In the genomic region with DNA sequence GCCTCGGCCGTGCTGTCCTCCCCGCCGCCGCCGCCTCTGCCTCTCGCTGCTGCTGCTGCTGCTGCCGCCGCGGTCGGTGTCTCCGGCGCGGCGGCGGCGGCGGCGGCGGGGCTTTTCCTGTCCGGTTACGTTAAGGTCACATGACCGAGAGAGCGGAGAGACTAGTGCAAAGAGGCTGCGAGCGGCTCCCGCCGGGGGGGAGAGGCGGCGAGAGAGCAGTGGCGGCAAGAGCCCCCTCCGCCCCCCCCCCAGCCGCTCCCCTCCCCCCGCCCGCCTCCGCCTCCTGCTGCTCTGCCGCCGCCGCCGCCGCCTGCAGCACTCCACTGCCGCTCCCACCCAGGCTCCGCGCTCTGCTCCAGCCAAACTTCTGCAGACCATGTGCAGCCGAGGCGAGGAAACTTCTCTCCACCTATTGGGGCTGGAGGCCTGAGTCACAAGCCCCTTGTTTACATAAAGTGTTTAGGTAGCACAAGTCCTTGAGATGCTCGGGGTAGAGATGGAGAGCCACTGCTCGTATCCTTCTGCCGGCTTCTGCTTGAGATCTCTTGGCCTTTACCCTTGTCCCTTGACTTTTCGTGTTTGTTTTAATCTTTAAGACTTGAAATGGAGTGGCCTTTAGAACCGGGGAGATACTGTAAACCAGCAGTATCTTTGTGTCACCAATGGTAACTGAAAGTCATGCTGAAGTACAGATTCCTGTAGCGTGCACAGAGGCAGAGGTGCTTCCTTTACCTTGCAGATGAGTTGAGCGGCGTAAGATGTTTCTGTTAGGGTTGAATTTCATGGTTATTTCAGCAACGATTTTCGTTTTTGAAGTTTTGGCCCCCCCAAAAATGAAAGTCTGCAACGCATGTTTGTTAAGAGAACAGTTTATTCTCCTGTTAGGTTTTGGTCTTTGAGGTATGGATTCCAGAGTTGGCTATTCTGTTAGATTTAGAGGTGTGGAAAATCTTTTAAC, we compare ENCODE assay signal across 1 cellular context.
TF ChIP-seq lines count a peak whose summit lies in the region.

A gene with protein sequence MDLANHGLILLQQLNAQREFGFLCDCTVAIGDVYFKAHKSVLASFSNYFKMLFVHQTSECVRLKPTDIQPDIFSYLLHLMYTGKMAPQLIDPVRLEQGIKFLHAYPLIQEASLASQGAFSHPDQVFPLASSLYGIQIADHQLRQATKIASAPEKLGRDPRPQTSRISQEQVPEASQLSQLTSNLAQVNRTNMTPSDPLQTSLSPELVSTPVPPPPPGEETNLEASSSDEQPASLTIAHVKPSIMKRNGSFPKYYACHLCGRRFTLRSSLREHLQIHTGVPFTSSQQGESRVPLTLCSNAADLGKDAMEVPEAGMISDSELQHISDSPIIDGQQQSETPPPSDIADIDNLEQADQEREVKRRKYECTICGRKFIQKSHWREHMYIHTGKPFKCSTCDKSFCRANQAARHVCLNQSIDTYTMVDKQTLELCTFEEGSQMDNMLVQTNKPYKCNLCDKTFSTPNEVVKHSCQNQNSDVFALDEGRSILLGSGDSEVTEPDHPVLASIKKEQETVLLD (minus strand): TSS at position 89 of the 958 bp plus-strand sequence. CDS start 17,922 bp downstream, outside the sequence.

TF ChIP-seq in HepG2, 621 proteins besides CTCF, POLR2A, EP300 and RAD21 (continued from another document and continues in another):
- TF ChIP-seq DMAP1 (CRISPR knock-in tag; IDR thresholded peaks at IDR 0.05) (peak; percentile 70; the same call in 1 of the 2 replicates), ZNF570 (CRISPR knock-in tag; IDR thresholded peaks at IDR 0.05; ENCODE audit: borderline replicate concordance) (0 out of 2 replicates have a peak, but pooled peaks have one; percentile 65), ARNT (IDR thresholded peaks at IDR 0.05) (no peak), GATAD2A (CRISPR knock-in tag; IDR thresholded peaks at IDR 0.05) (peak; percentile 25; the same call in 1 of the 2 replicates), SMYD3 (CRISPR knock-in tag; IDR thresholded peaks at IDR 0.05) (no peak), MLLT10 (CRISPR knock-in tag; IDR thresholded peaks at IDR 0.05) (no peak), MAFK (conservative IDR thresholded peaks at IDR 0.05 in 1 of 2, IDR thresholded peaks at IDR 0.05 in 1 of 2; ENCODE audit: low read length in 2 of 2) (no peak), ZNF207 (IDR thresholded peaks at IDR 0.05; ENCODE audit: borderline replicate concordance) (no peak), HNRNPUL1 (IDR thresholded peaks at IDR 0.05; ENCODE audit: low read depth, low read length) (no peak), NFATC3 (CRISPR knock-in tag; IDR thresholded peaks at IDR 0.05) (no peak), ZNF7 (CRISPR knock-in tag; IDR thresholded peaks at IDR 0.05) (no peak), ZMYM3 (CRISPR knock-in tag; IDR thresholded peaks at IDR 0.05) (no peak), ZNF354B (CRISPR knock-in tag; IDR thresholded peaks at IDR 0.05) (no peak), ZIK1 (CRISPR knock-in tag; IDR thresholded peaks at IDR 0.05; ENCODE audit: borderline replicate concordance, low read depth) (no peak), XBP1 (CRISPR knock-in tag; IDR thresholded peaks at IDR 0.05) (no peak), BRCA1 (CRISPR knock-in tag; IDR thresholded peaks at IDR 0.05) (no peak), HNF4G (IDR thresholded peaks at IDR 0.05; ENCODE audit: borderline replicate concordance, low read depth, low read length) (no peak), HNF4G (CRISPR knock-in tag; IDR thresholded peaks at IDR 0.05; ENCODE audit: borderline replicate concordance, low read depth) (no peak; the same call in 1 of the 2 replicates), CBX5 (CRISPR knock-in tag; IDR thresholded peaks at IDR 0.05; ENCODE audit: borderline replicate concordance) (no peak), SMAD3 (CRISPR knock-in tag; IDR thresholded peaks at IDR 0.05) (peak; percentile 33; the same call in 1 of the 2 replicates), ESRRA (CRISPR knock-in tag; IDR thresholded peaks at IDR 0.05; ENCODE audit: low read depth) (0 out of 2 replicates have a peak, but pooled peaks have one; percentile 24), RFX3 (CRISPR knock-in tag; IDR thresholded peaks at IDR 0.05) (no peak), NFIB (CRISPR knock-in tag; IDR thresholded peaks at IDR 0.05; ENCODE audit: borderline replicate concordance) (no peak), KDM6A (CRISPR knock-in tag; IDR thresholded peaks at IDR 0.05; ENCODE audit: low read depth) (no peak), ZNF20 (CRISPR knock-in tag; IDR thresholded peaks at IDR 0.05) (no peak), SRSF4 (IDR thresholded peaks at IDR 0.05; ENCODE audit: low read depth, low read length, poor library complexity, severe bottlenecking) (no peak), ZNF260 (CRISPR knock-in tag; IDR thresholded peaks at IDR 0.05; ENCODE audit: borderline replicate concordance, low read depth) (no peak), ZSCAN9 (CRISPR knock-in tag; IDR thresholded peaks at IDR 0.05; ENCODE audit: borderline replicate concordance) (peak; percentile 81), RBAK (CRISPR knock-in tag; IDR thresholded peaks at IDR 0.05) (no peak), MIER2 (CRISPR knock-in tag; IDR thresholded peaks at IDR 0.05) (no peak; the same call in 1 of the 2 replicates), ZNF703 (CRISPR knock-in tag; IDR thresholded peaks at IDR 0.05; ENCODE audit: borderline replicate concordance) (no peak), U2AF2 (IDR thresholded peaks at IDR 0.05; ENCODE audit: low read depth, low read length) (no peak), IRF2 (CRISPR knock-in tag; IDR thresholded peaks at IDR 0.05) (peak; percentile 41; the same call in 1 of the 2 replicates), MIER3 (CRISPR knock-in tag; IDR thresholded peaks at IDR 0.05; ENCODE audit: borderline replicate concordance) (0 out of 2 replicates have a peak, but pooled peaks have one; percentile 52), STAG1 (CRISPR knock-in tag; IDR thresholded peaks at IDR 0.05) (no peak)
- TF ChIP-seq, protein P1, sequence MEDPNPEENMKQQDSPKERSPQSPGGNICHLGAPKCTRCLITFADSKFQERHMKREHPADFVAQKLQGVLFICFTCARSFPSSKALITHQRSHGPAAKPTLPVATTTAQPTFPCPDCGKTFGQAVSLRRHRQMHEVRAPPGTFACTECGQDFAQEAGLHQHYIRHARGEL (CRISPR knock-in tag; IDR thresholded peaks at IDR 0.05): no peak
- TF ChIP-seq, protein P2, sequence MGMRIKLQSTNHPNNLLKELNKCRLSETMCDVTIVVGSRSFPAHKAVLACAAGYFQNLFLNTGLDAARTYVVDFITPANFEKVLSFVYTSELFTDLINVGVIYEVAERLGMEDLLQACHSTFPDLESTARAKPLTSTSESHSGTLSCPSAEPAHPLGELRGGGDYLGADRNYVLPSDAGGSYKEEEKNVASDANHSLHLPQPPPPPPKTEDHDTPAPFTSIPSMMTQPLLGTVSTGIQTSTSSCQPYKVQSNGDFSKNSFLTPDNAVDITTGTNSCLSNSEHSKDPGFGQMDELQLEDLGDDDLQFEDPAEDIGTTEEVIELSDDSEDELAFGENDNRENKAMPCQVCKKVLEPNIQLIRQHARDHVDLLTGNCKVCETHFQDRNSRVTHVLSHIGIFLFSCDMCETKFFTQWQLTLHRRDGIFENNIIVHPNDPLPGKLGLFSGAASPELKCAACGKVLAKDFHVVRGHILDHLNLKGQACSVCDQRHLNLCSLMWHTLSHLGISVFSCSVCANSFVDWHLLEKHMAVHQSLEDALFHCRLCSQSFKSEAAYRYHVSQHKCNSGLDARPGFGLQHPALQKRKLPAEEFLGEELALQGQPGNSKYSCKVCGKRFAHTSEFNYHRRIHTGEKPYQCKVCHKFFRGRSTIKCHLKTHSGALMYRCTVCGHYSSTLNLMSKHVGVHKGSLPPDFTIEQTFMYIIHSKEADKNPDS (CRISPR knock-in tag; IDR thresholded peaks at IDR 0.05): no peak
- TF ChIP-seq, protein P3, sequence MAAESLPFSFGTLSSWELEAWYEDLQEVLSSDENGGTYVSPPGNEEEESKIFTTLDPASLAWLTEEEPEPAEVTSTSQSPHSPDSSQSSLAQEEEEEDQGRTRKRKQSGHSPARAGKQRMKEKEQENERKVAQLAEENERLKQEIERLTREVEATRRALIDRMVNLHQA (CRISPR knock-in tag; IDR thresholded peaks at IDR 0.05): no peak
- TF ChIP-seq, protein P4, sequence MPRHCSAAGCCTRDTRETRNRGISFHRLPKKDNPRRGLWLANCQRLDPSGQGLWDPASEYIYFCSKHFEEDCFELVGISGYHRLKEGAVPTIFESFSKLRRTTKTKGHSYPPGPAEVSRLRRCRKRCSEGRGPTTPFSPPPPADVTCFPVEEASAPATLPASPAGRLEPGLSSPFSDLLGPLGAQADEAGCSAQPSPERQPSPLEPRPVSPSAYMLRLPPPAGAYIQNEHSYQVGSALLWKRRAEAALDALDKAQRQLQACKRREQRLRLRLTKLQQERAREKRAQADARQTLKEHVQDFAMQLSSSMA (CRISPR knock-in tag; IDR thresholded peaks at IDR 0.05): peak; percentile 44; the same call in 1 of the 2 replicates
- TF ChIP-seq, protein P5, sequence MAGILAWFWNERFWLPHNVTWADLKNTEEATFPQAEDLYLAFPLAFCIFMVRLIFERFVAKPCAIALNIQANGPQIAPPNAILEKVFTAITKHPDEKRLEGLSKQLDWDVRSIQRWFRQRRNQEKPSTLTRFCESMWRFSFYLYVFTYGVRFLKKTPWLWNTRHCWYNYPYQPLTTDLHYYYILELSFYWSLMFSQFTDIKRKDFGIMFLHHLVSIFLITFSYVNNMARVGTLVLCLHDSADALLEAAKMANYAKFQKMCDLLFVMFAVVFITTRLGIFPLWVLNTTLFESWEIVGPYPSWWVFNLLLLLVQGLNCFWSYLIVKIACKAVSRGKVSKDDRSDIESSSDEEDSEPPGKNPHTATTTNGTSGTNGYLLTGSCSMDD (CRISPR knock-in tag; IDR thresholded peaks at IDR 0.05): no peak
- TF ChIP-seq, protein P6, sequence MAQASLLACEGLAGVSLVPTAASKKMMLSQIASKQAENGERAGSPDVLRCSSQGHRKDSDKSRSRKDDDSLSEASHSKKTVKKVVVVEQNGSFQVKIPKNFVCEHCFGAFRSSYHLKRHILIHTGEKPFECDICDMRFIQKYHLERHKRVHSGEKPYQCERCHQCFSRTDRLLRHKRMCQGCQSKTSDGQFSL (CRISPR knock-in tag; IDR thresholded peaks at IDR 0.05): no peak
- TF ChIP-seq, protein P7, sequence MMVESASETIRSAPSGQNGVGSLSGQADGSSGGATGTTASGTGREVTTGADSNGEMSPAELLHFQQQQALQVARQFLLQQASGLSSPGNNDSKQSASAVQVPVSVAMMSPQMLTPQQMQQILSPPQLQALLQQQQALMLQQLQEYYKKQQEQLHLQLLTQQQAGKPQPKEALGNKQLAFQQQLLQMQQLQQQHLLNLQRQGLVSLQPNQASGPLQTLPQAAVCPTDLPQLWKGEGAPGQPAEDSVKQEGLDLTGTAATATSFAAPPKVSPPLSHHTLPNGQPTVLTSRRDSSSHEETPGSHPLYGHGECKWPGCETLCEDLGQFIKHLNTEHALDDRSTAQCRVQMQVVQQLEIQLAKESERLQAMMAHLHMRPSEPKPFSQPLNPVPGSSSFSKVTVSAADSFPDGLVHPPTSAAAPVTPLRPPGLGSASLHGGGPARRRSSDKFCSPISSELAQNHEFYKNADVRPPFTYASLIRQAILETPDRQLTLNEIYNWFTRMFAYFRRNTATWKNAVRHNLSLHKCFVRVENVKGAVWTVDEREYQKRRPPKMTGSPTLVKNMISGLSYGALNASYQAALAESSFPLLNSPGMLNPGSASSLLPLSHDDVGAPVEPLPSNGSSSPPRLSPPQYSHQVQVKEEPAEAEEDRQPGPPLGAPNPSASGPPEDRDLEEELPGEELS (CRISPR knock-in tag; IDR thresholded peaks at IDR 0.05): peak; percentile 55
- TF ChIP-seq, protein P8, sequence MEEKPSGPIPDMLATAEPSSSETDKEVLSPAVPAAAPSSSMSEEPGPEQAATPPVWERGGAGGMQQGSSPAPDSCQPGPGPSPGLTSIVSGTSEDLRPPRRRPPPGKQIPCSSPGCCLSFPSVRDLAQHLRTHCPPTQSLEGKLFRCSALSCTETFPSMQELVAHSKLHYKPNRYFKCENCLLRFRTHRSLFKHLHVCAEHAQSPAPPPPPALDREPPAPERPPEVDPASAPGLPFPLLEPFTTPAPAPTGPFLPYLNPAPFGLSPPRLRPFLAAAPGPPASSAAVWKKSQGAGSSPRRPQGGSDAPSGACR (CRISPR knock-in tag; IDR thresholded peaks at IDR 0.05): no peak
- TF ChIP-seq, protein P9, sequence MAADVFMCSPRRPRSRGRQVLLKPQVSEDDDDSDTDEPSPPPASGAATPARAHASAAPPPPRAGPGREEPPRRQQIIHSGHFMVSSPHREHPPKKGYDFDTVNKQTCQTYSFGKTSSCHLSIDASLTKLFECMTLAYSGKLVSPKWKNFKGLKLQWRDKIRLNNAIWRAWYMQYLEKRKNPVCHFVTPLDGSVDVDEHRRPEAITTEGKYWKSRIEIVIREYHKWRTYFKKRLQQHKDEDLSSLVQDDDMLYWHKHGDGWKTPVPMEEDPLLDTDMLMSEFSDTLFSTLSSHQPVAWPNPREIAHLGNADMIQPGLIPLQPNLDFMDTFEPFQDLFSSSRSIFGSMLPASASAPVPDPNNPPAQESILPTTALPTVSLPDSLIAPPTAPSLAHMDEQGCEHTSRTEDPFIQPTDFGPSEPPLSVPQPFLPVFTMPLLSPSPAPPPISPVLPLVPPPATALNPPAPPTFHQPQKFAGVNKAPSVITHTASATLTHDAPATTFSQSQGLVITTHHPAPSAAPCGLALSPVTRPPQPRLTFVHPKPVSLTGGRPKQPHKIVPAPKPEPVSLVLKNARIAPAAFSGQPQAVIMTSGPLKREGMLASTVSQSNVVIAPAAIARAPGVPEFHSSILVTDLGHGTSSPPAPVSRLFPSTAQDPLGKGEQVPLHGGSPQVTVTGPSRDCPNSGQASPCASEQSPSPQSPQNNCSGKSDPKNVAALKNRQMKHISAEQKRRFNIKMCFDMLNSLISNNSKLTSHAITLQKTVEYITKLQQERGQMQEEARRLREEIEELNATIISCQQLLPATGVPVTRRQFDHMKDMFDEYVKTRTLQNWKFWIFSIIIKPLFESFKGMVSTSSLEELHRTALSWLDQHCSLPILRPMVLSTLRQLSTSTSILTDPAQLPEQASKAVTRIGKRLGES (CRISPR knock-in tag; IDR thresholded peaks at IDR 0.05; ENCODE audit: borderline replicate concordance): no peak
- TF ChIP-seq, protein P10, sequence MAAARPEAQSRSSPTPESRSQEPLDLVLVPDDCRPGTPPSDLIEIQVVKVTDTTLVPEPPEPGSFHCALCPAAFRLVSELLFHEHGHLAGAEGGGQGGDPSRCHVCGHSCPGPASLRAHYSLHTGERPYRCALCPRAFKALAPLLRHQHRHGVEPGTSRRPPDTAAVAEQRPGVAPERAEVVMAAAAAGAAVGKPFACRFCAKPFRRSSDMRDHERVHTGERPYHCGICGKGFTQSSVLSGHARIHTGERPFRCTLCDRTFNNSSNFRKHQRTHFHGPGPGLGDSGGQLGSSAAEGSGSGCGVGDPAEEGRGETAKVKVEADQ (CRISPR knock-in tag; IDR thresholded peaks at IDR 0.05; ENCODE audit: borderline replicate concordance): no peak; the same call in 1 of the 2 replicates
- TF ChIP-seq, protein P11, sequence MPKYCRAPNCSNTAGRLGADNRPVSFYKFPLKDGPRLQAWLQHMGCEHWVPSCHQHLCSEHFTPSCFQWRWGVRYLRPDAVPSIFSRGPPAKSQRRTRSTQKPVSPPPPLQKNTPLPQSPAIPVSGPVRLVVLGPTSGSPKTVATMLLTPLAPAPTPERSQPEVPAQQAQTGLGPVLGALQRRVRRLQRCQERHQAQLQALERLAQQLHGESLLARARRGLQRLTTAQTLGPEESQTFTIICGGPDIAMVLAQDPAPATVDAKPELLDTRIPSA (CRISPR knock-in tag; IDR thresholded peaks at IDR 0.05; ENCODE audit: borderline replicate concordance): peak; percentile 35; the same call in 1 of the 2 replicates
